19 cellular contexts compared by ENCODE assay signal in genomic region chr21:19547951-19548635, GRCh38.
"Had no signal": no experiment of that assay in that cellular context is flagged by ENCODE, and none has a peak within 500 bp of the region (broad histone marks: within the 10 kb centered on the region; RNA-seq: fewer than 3 reads in every experiment).

No MANE protein-coding gene starts in this region.

- H3K27me3 ChIP-seq: ascending aorta, breast epithelium, gastroesophageal sphincter, sigmoid colon, tibial artery had no signal

- H3K27ac ChIP-seq: ascending aorta, breast epithelium, epithelial cell of prostate, gastroesophageal sphincter, psoas muscle, sigmoid colon, tibial artery had no signal

- H3K9me3 ChIP-seq: ascending aorta, gastroesophageal sphincter, psoas muscle, sigmoid colon, tibial artery had no signal

- H3K4me1 Mint-ChIP-seq: activated naive CD8-positive, alpha-beta T cell treated with anti-CD3 and anti-CD28 coated beads, Interleukin-2, amount 50 U/mL, for 24 hours; activated T-helper 17 cell treated with anti-CD3 and anti-CD28 coated beads, Interleukin-2, amount 50 U/mL, for 72 hours; nephron had no signal

- H3K4me3 Mint-ChIP-seq: activated naive CD8-positive, alpha-beta T cell treated with anti-CD3 and anti-CD28 coated beads, Interleukin-2, amount 50 U/mL, for 24 hours; activated T-helper 17 cell treated with anti-CD3 and anti-CD28 coated beads, Interleukin-2, amount 50 U/mL, for 72 hours; nephron had no signal

- DNase-seq: activated CD4-positive, CD25-positive, alpha-beta regulatory T cell; activated naive CD4-positive, alpha-beta T cell treated with Interleukin-2 at 50 U/mL for 16 hours; activated naive CD8-positive, alpha-beta T cell treated with anti-CD3 and anti-CD28 coated beads, Interleukin-2, amount 50 U/mL, for 24 hours; dermis blood vessel endothelial cell; kidney; left ventricle myocardium superior; mesenchymal stem cell; occipital lobe; psoas muscle; sigmoid colon; stimulated activated CD4-positive, alpha-beta T cell treated with anti-CD3 and anti-CD28 coated beads, Interleukin-1b, Interleukin-23, amount 100 ng/mL, for 48 hours; SW 1271; tibial artery had no signal

- ATAC-seq: activated naive CD8-positive, alpha-beta T cell treated with anti-CD3 and anti-CD28 coated beads, Interleukin-2, amount 50 U/mL, for 24 hours; activated T-helper 17 cell treated with anti-CD3 and anti-CD28 coated beads, Interleukin-2, amount 50 U/mL, for 72 hours; gastroesophageal sphincter; left ventricle myocardium superior; psoas muscle had no signal

- H3K27me3 Mint-ChIP-seq: activated naive CD8-positive, alpha-beta T cell treated with anti-CD3 and anti-CD28 coated beads, Interleukin-2, amount 50 U/mL, for 24 hours; activated T-helper 17 cell treated with anti-CD3 and anti-CD28 coated beads, Interleukin-2, amount 50 U/mL, for 72 hours had no signal

- H3K36me3 ChIP-seq: ascending aorta, breast epithelium, gastroesophageal sphincter, sigmoid colon, tibial artery had no signal

- H3K4me3 ChIP-seq: ascending aorta, breast epithelium, gastroesophageal sphincter, psoas muscle, sigmoid colon, tibial artery had no signal

- H3K27ac Mint-ChIP-seq: activated naive CD8-positive, alpha-beta T cell treated with anti-CD3 and anti-CD28 coated beads, Interleukin-2, amount 50 U/mL, for 24 hours; activated T-helper 17 cell treated with anti-CD3 and anti-CD28 coated beads, Interleukin-2, amount 50 U/mL, for 72 hours; nephron had no signal

- H3K4me1 ChIP-seq: ascending aorta, breast epithelium, gastroesophageal sphincter, psoas muscle, sigmoid colon, tibial artery had no signal
